ENCODE assay signal across 8 cellular contexts in genomic region chr17:61551255-61551742, GRCh38. TPM values are rescaled to one million over a fixed set of nuclear protein-coding genes. Genes with fewer than 3 reads are reported as not detected.
DNase-seq lines count a peak whose midpoint lies in the region; ATAC-seq, FAIRE-seq and TF ChIP-seq lines count a peak whose summit lies in the region.

No MANE protein-coding gene starts in this region.

- H3K27ac ChIP-seq in body of pancreas (no peak overlapping the region), HepG2 (ENCODE audit: extremely low read length, insufficient read depth, low read length) (no peak overlapping the region)

- no peaks in the 10 kb centered on the region for H4K20me1 ChIP-seq in HepG2 (ENCODE audit: insufficient read depth, low read length)

- in situ Hi-C loops in HepG2 (cut with HindIII; ENCODE audit: extremely low pct_ligation_motif_present, low pct_unique_long_range_greater_than_20kb): loop anchor here (10.0 kb wide), 1 partner anchor 126 kb away; no protein-coding TSS in a partner anchor

- BruUV-seq in HepG2 (replicated peaks; lab: Mats Ljungman, UMichigan): no TSS peak

- WGBS in body of pancreas, 2 donors: 7 to 8% methylated on average over 6 of the region's 6 CpGs
- WGBS in HepG2 (ENCODE audit: low lambda C conversion rate): under 1% methylated on average over 6 of the region's 6 CpGs

- ATAC-seq in body of pancreas: no peak
- peak; percentile 74 for ATAC-seq in HepG2
- no peak for ATAC-seq in GM21360 (IDR thresholded peaks at IDR 0.05; ENCODE audit: unreplicated experiment)

- DNase-seq in SIG-M5 treated with dmso at 0.1 percent for 504 hours (lab: John Stamatoyannopoulos, UW; ENCODE audit: unreplicated experiment) (peak; percentile 98), SIG-M5 (lab: John Stamatoyannopoulos, UW) (no peak), NCI-H1694 (lab: John Stamatoyannopoulos, UW) (peak; percentile 83), body of pancreas (no peak), HepG2 (ENCODE audit: low spot score) (peak; percentile 62), NCI-H128 (lab: John Stamatoyannopoulos, UW; ENCODE audit: unreplicated experiment) (no peak), UCSD-AML1 (lab: John Stamatoyannopoulos, UW; ENCODE audit: unreplicated experiment) (no peak)

- intact Hi-C loops in body of pancreas (cut with DNase I) (loop anchor here (10.0 kb wide), 1 partner anchor 136 kb away; no protein-coding TSS in a partner anchor), HepG2 (cut with micrococcal nuclease; ENCODE audit: unreplicated experiment) (loop anchor here (1.0 to 2.0 kb wide), 5 partner anchors 46 to 139 kb away; no protein-coding TSS in a partner anchor)

- H3K79me2 ChIP-seq in HepG2 (ENCODE audit: insufficient read depth, low read length): no peaks in the 10 kb centered on the region

- no peaks in the 10 kb centered on the region for H3K4me1 ChIP-seq in body of pancreas
- H3K4me1 ChIP-seq in HepG2 (ENCODE audit: insufficient read depth, low read length): peaks cover 7% of the 10 kb centered on the region

- TF ChIP-seq CTCF in body of pancreas (IDR thresholded peaks at IDR 0.05) (peak; percentile 23 to 75 (median 70)), HepG2 (CRISPR knock-in tag; IDR thresholded peaks at IDR 0.05) (peak; percentile 83)

- peak; percentile 84 for TF ChIP-seq RAD21 in HepG2 (CRISPR knock-in tag; IDR thresholded peaks at IDR 0.05)

- CTCF ChIA-PET in HepG2 (lab: Yijun Ruan, JAX; ENCODE audit: low intra/inter-chr PET ratio, low total read pairs): interaction anchor here (1.2 to 3.6 kb wide), 8 partner anchors 24 to 158 kb away, joined by 4 to 52 read pairs (median 7); no protein-coding TSS in a partner anchor

- peak; percentile 59 for FAIRE-seq in HepG2 (lab: Jason Lieb, UNC)

- H3K9ac ChIP-seq in HepG2 (ENCODE audit: insufficient read depth, low read depth, low read length): no peak overlapping the region

- H2AFZ ChIP-seq in HepG2 (ENCODE audit: low read length): no peak overlapping the region

- TF ChIP-seq EP300 in HepG2 (IDR thresholded peaks at IDR 0.05; ENCODE audit: low read depth in 2 of 2, low read length in 2 of 2): no peak
- no peak for TF ChIP-seq EP300 in HepG2 (CRISPR knock-in tag; IDR thresholded peaks at IDR 0.05; ENCODE audit: borderline replicate concordance)

- H3K36me3 ChIP-seq in body of pancreas (replicated peaks in 1 of 2; ENCODE audit: insufficient read depth in 1 of 2, low read depth in 2 of 2): no peaks in the 10 kb centered on the region
- H3K36me3 ChIP-seq in HepG2 (replicated peaks in 1 of 2; ENCODE audit: control insufficient read depth in 1 of 2, insufficient read depth in 2 of 2, low read length in 2 of 2): no peaks in the 10 kb centered on the region

- TF ChIP-seq POLR2A in body of pancreas (IDR thresholded peaks at IDR 0.05) (no peak), HepG2 (IDR thresholded peaks at IDR 0.05; ENCODE audit: insufficient read depth in 1 of 2, low read depth in 2 of 2, low read length in 2 of 2) (no peak)

- H3K4me2 ChIP-seq in HepG2 (ENCODE audit: low read depth, low read length): peak overlapping the region; percentile 59

- H3K9me3 ChIP-seq in body of pancreas: no peaks in the 10 kb centered on the region
- no peaks in the 10 kb centered on the region; the same call in 1 of the 2 replicates for H3K9me3 ChIP-seq in HepG2 (ENCODE audit: low read length)

- H3K27me3 ChIP-seq in body of pancreas: no peaks in the 10 kb centered on the region
- H3K27me3 ChIP-seq in HepG2 (ENCODE audit: control insufficient read depth in 1 of 2, insufficient read depth in 2 of 2, low read length in 2 of 2): no peaks in the 10 kb centered on the region; a peak in 1 of 5 replicates

- no peak overlapping the region for H3K4me3 ChIP-seq in body of pancreas
- H3K4me3 ChIP-seq in HepG2 (replicated peaks in 1 of 3; ENCODE audit: insufficient read depth in 1 of 3, low read depth in 2 of 3, low read length in 3 of 3): no peak overlapping the region; a peak in 1 of 6 replicates

- POLR2A ChIA-PET in HepG2 (lab: Yijun Ruan, JAX): no interaction called here

TF ChIP-seq in HepG2, 621 proteins besides CTCF, POLR2A, EP300 and RAD21 (continues in another document):
- no peak for TF ChIP-seq TOPORS (CRISPR knock-in tag; IDR thresholded peaks at IDR 0.05)
- TF ChIP-seq KLF12 (CRISPR knock-in tag; IDR thresholded peaks at IDR 0.05; ENCODE audit: borderline replicate concordance): no peak
- TF ChIP-seq MED1 (CRISPR knock-in tag; IDR thresholded peaks at IDR 0.05): 0 out of 2 replicates have a peak, but pooled peaks have one; percentile 25
- TF ChIP-seq STAG1 (CRISPR knock-in tag; IDR thresholded peaks at IDR 0.05): peak; percentile 93
- TF ChIP-seq TFAP4 (IDR thresholded peaks at IDR 0.05; ENCODE audit: borderline replicate concordance, low read depth): no peak
- no peak for TF ChIP-seq IKZF4 (CRISPR knock-in tag; IDR thresholded peaks at IDR 0.05; ENCODE audit: borderline replicate concordance, low read depth, not compliant biosample characterization)
- TF ChIP-seq ZNF609 (CRISPR knock-in tag; IDR thresholded peaks at IDR 0.05; ENCODE audit: borderline replicate concordance): no peak
- no peak for TF ChIP-seq ZNF724P (CRISPR knock-in tag; IDR thresholded peaks at IDR 0.05; ENCODE audit: borderline replicate concordance)
- 0 out of 2 replicates have a peak, but pooled peaks have one; percentile 18 for TF ChIP-seq ISL2 (CRISPR knock-in tag; IDR thresholded peaks at IDR 0.05)
- no peak for TF ChIP-seq IKZF1 (IDR thresholded peaks at IDR 0.05)
- TF ChIP-seq ZSCAN30 (CRISPR knock-in tag; IDR thresholded peaks at IDR 0.05): no peak
- TF ChIP-seq ZKSCAN8 (CRISPR knock-in tag; IDR thresholded peaks at IDR 0.05; ENCODE audit: borderline replicate concordance): no peak

RNA-seq across cellular contexts. Expression of gene NACA2, which starts 39.7 kb away (rescaled TPM):
- total RNA-seq in body of pancreas (1 to 10 TPM in 1 of 2 donors, not detected in 1; 1.6 TPM), HepG2 (2016; rRNA removed; fragmentation: Illumina TruSeq; extraction: Trizol) (0.56 TPM in 1 of 2 replicates, not detected in the other)
- not detected in 2 replicates for total RNA-seq in HepG2 (2016; cell fraction: cytosol; rRNA removed; fragmentation: Illumina TruSeq; extraction: Trizol; ENCODE audit: low read depth)
- total RNA-seq in HepG2 (2016; cell fraction: insoluble cytoplasmic fraction; rRNA removed; fragmentation: Illumina TruSeq; extraction: Trizol): 0.26 TPM in 1 of 2 replicates, not detected in the other
- total RNA-seq in HepG2 (2016; cell fraction: membrane; rRNA removed; fragmentation: Illumina TruSeq; extraction: Trizol): 0.24 and 0.34 TPM in 2 replicates
- not detected in 2 replicates for total RNA-seq in HepG2 (2016; cell fraction: nucleus; rRNA removed; fragmentation: Illumina TruSeq; extraction: Trizol)
- 0.09 and 0.21 TPM in 2 replicates for polyA plus RNA-seq in HepG2 (2011; rRNA removed)
- not detected in 2 replicates for polyA plus RNA-seq in HepG2 (2011; cell fraction: cytosol; rRNA removed)
- polyA plus RNA-seq in HepG2 (2011; cell fraction: nucleus; rRNA removed): not detected in 2 replicates
- 0.53 and 0.59 TPM in 2 replicates for polyA plus RNA-seq in HepG2 (2012)
- 0.18 and 0.19 TPM in 2 replicates for polyA plus RNA-seq in HepG2 (2016; cell fraction: cytosol; fragmentation: Illumina TruSeq; extraction: Trizol; ENCODE audit: low read depth)
- not detected in 2 replicates for polyA plus RNA-seq in HepG2 (2016; cell fraction: insoluble cytoplasmic fraction; fragmentation: Illumina TruSeq; extraction: Trizol; ENCODE audit: low read depth)
- polyA plus RNA-seq in HepG2 (2016; cell fraction: membrane; fragmentation: Illumina TruSeq; extraction: Trizol; ENCODE audit: low read depth): 0.26 TPM in 1 of 2 replicates, not detected in the other
- polyA plus RNA-seq in HepG2 (2016; cell fraction: nucleus; fragmentation: Illumina TruSeq; extraction: Trizol; ENCODE audit: insufficient read depth, low read depth): not detected in 2 replicates
- polyA minus RNA-seq in HepG2 (2011; rRNA and poly(A)+ RNA removed; ENCODE audit: low replicate concordance): not detected in 2 replicates
- polyA minus RNA-seq in HepG2 (2011; cell fraction: cytosol; rRNA and poly(A)+ RNA removed): not detected in 2 replicates
- not detected in 2 replicates for polyA minus RNA-seq in HepG2 (2011; cell fraction: nucleus; rRNA and poly(A)+ RNA removed)

Comparison
In these comparisons a context has a peak if more than half of its experiments do, and no peak if none do; other contexts are left out.
1. DNase-seq: peak in SIG-M5 treated with dmso at 0.1 percent for 504 hours (single experiment), NCI-H1694 (single experiment) and HepG2 (single experiment); none in SIG-M5 (single experiment), body of pancreas (0 of 4), NCI-H128 (single experiment) and UCSD-AML1 (single experiment).